Comparison of ENCODE assay signal across 20 cellular contexts in the genomic region with DNA sequence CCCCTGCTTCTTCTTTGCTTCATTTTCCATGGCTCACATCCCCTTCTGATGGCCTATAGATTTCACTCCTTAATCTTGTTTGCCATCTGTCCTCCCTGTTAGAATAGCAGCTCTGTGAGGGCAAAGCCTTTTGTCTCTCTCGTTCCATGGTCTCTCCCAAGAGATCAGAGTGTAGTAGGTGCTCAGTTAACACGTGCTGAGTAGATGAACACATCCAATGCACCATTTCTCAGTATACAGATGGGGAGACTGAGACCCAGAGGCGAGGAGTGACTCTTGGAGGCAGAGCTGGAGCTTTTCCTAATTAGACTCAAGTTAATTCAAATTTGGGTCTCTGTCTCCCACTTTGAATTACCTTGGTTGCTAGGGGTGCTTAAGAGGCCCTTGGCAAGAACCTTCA. TPM values are rescaled to one million over a fixed set of nuclear protein-coding genes. Genes with fewer than 3 reads are reported as not detected.
"Had no signal": no experiment of that assay in that cellular context is flagged by ENCODE, and none has a peak within 500 bp of the region (broad histone marks: within the 10 kb centered on the region; RNA-seq: fewer than 3 reads in every experiment).

No MANE protein-coding gene starts in this region.

- ATAC-seq: body of pancreas, foreskin keratinocyte, left lobe of liver, lower lobe of right lung, natural killer cell, right cardiac atrium, T-helper 17 cell, upper lobe of right lung had no signal

- H3K4me1 Mint-ChIP-seq: activated naive CD4-positive, alpha-beta T cell treated with anti-CD3 and anti-CD28 coated beads, Interleukin-2, amount 10 ng/mL, durations not matched to agents 7 days and 5 days had no signal

- H3K36me3 ChIP-seq: lower lobe of right lung, upper lobe of right lung had no signal

- H3K4me3 ChIP-seq: body of pancreas, lower lobe of right lung, upper lobe of right lung had no signal

- H3K27ac ChIP-seq: foreskin keratinocyte, upper lobe of right lung had no signal

- H3K9me3 Mint-ChIP-seq: activated naive CD4-positive, alpha-beta T cell treated with anti-CD3 and anti-CD28 coated beads, Interleukin-2, amount 10 ng/mL, durations not matched to agents 7 days and 5 days; dendritic cell treated with granulocyte-macrophage colony-stimulating factor and Interleukin-4, amounts not matched to agents 40 ng/mL and 50 ng/mL, for 4 days; natural killer cell had no signal

- DNase-seq: activated CD4-positive, alpha-beta T cell treated with anti-CD3 and anti-CD28 coated beads for 4 hours; activated CD4-positive, alpha-beta T cell treated with anti-CD3 and anti-CD28 coated beads, Interleukin-2, amount 50 U/mL, for 48 hours; activated CD4-positive, CD25-positive, alpha-beta regulatory T cell; activated effector memory CD4-positive, alpha-beta T cell treated with Interleukin-2 at 50 U/mL for 16 hours; activated naive CD4-positive, alpha-beta T cell treated with anti-CD3 and anti-CD28 coated beads, Interleukin-2, amount 10 ng/mL, durations not matched to agents 7 days and 5 days; activated T-cell treated with anti-CD3 and anti-CD28 coated beads, Interleukin-2, amount 50 U/mL, for 48 hours; body of pancreas; effector CD8-positive, alpha-beta T cell; foreskin keratinocyte; lower lobe of right lung; natural killer cell; right cardiac atrium; stimulated activated CD4-positive, alpha-beta T cell treated with anti-CD3 and anti-CD28 coated beads, Interleukin-4, amount 100 ng/mL, for 24 hours; stimulated activated naive CD4-positive, alpha-beta T cell treated with Interleukin-2 at 50 U/mL for 16 hours; T-helper 17 cell had no signal

- H3K36me3 Mint-ChIP-seq: activated naive CD4-positive, alpha-beta T cell treated with anti-CD3 and anti-CD28 coated beads, Interleukin-2, amount 10 ng/mL, durations not matched to agents 7 days and 5 days; natural killer cell had no signal

- H3K4me3 Mint-ChIP-seq: activated naive CD4-positive, alpha-beta T cell treated with anti-CD3 and anti-CD28 coated beads, Interleukin-2, amount 10 ng/mL, durations not matched to agents 7 days and 5 days; dendritic cell treated with granulocyte-macrophage colony-stimulating factor and Interleukin-4, amounts not matched to agents 40 ng/mL and 50 ng/mL, for 4 days; natural killer cell; T-helper 17 cell had no signal

- H3K9me3 ChIP-seq: body of pancreas, lower lobe of right lung, upper lobe of right lung had no signal

- H3K27ac Mint-ChIP-seq: activated naive CD4-positive, alpha-beta T cell treated with anti-CD3 and anti-CD28 coated beads, Interleukin-2, amount 10 ng/mL, durations not matched to agents 7 days and 5 days; dendritic cell treated with granulocyte-macrophage colony-stimulating factor and Interleukin-4, amounts not matched to agents 40 ng/mL and 50 ng/mL, for 4 days; natural killer cell; T-helper 17 cell had no signal

- H3K27me3 ChIP-seq: body of pancreas, upper lobe of right lung had no signal

- H3K4me1 ChIP-seq: foreskin keratinocyte had no signal

- H3K9ac ChIP-seq: parathyroid adenoma had no signal

- H2AFZ ChIP-seq: parathyroid adenoma had no signal

RNA-seq across cellular contexts. Expression of a gene that starts 4.2 kb away (rescaled TPM):
- total RNA-seq: glomerular endothelial cell, T-helper 17 cell had no signal
